In genomic region chr3:169869484-169870304, GRCh38 we compare ENCODE assay signal across 2 cellular contexts.
TF ChIP-seq lines count a peak whose summit lies in the region.

Gene LRRC31, minus strand, starts transcription at chr3:169869935. Its CDS starts 128 bp downstream, at chr3:169869807.

TF ChIP-seq in liver, 16 proteins besides CTCF, POLR2A, EP300 and RAD21:
- peak; percentile 62 for TF ChIP-seq FOXA2 (IDR thresholded peaks at IDR 0.05)
- TF ChIP-seq, protein P1, sequence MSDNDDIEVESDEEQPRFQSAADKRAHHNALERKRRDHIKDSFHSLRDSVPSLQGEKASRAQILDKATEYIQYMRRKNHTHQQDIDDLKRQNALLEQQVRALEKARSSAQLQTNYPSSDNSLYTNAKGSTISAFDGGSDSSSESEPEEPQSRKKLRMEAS (IDR thresholded peaks at IDR 0.05) = peak; percentile 24
- TF ChIP-seq FOXA1 (IDR thresholded peaks at IDR 0.05) = peak; percentile 8
- TF ChIP-seq EGR1 (IDR thresholded peaks at IDR 0.05; ENCODE audit: low read depth in 2 of 2) = no peak
- no peak for TF ChIP-seq GABPA (IDR thresholded peaks at IDR 0.05 in 1 of 2, conservative IDR thresholded peaks at IDR 0.05 in 1 of 2)
- no peak for TF ChIP-seq NR2F2 (IDR thresholded peaks at IDR 0.05)
- TF ChIP-seq HNF4A (conservative IDR thresholded peaks at IDR 0.05) = peak; percentile 61 to 75
- no peak for TF ChIP-seq TAF1 (conservative IDR thresholded peaks at IDR 0.05)
- TF ChIP-seq, protein P2, sequence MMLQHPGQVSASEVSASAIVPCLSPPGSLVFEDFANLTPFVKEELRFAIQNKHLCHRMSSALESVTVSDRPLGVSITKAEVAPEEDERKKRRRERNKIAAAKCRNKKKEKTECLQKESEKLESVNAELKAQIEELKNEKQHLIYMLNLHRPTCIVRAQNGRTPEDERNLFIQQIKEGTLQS (IDR thresholded peaks at IDR 0.05) = peak; percentile 67
- no peak for TF ChIP-seq YY1 (IDR thresholded peaks at IDR 0.05)
- TF ChIP-seq JUND (IDR thresholded peaks at IDR 0.05) = peak in 1 of 2 donors; percentile 47
- peak; percentile 63 to 80 for TF ChIP-seq RXRA (IDR thresholded peaks at IDR 0.05)
- TF ChIP-seq, protein P3, sequence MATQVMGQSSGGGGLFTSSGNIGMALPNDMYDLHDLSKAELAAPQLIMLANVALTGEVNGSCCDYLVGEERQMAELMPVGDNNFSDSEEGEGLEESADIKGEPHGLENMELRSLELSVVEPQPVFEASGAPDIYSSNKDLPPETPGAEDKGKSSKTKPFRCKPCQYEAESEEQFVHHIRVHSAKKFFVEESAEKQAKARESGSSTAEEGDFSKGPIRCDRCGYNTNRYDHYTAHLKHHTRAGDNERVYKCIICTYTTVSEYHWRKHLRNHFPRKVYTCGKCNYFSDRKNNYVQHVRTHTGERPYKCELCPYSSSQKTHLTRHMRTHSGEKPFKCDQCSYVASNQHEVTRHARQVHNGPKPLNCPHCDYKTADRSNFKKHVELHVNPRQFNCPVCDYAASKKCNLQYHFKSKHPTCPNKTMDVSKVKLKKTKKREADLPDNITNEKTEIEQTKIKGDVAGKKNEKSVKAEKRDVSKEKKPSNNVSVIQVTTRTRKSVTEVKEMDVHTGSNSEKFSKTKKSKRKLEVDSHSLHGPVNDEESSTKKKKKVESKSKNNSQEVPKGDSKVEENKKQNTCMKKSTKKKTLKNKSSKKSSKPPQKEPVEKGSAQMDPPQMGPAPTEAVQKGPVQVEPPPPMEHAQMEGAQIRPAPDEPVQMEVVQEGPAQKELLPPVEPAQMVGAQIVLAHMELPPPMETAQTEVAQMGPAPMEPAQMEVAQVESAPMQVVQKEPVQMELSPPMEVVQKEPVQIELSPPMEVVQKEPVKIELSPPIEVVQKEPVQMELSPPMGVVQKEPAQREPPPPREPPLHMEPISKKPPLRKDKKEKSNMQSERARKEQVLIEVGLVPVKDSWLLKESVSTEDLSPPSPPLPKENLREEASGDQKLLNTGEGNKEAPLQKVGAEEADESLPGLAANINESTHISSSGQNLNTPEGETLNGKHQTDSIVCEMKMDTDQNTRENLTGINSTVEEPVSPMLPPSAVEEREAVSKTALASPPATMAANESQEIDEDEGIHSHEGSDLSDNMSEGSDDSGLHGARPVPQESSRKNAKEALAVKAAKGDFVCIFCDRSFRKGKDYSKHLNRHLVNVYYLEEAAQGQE (IDR thresholded peaks at IDR 0.05) = no peak
- no peak for TF ChIP-seq HNF4G (IDR thresholded peaks at IDR 0.05)
- TF ChIP-seq ZBTB33 (IDR thresholded peaks at IDR 0.05) = peak; percentile 62
- TF ChIP-seq SP1 (IDR thresholded peaks at IDR 0.05) = peak; percentile 82

TF ChIP-seq in SK-N-SH, 30 proteins besides CTCF, POLR2A, EP300 and RAD21:
- TF ChIP-seq JUND (IDR thresholded peaks at IDR 0.05) = no peak
- no peak for TF ChIP-seq RFX5 (IDR thresholded peaks at IDR 0.05; ENCODE audit: low read length)
- no peak for TF ChIP-seq CHD2 (IDR thresholded peaks at IDR 0.05; ENCODE audit: low read length, partially characterized antibody)
- no peak for TF ChIP-seq GABPA (IDR thresholded peaks at IDR 0.05; ENCODE audit: low read depth)
- TF ChIP-seq RCOR1 (IDR thresholded peaks at IDR 0.05; ENCODE audit: low read length) = no peak
